Comparison of ENCODE assay signal across 15 cellular contexts in the genomic region with DNA sequence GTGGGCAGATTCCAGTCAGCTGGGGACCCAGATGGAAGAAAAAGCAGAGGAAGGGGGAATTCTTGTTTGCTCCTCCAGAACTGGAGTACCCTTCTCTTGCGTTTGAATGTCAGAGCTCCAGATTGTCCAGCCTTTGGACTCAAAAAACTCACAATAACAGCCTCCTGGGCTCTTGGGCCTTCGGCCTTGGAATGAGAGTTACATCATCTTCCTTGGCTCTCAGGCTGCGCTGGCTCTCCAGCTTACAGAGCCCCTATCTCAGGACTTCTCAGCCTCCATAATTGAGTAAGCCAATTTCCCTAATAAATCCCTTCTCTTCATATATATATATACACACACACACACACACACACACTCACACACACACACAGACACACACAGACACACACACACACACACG.
DNase-seq lines count a peak whose midpoint lies in the region; ATAC-seq and TF ChIP-seq lines count a peak whose summit lies in the region.
"Had no signal": no experiment of that assay in that cellular context is flagged by ENCODE, and none has a peak within 500 bp of the region (broad histone marks: within the 10 kb centered on the region; RNA-seq: fewer than 3 reads in every experiment).

No MANE protein-coding gene starts in this region.

- H3K9ac ChIP-seq in endodermal cell (ENCODE audit: extremely low read depth, low read length, poor library complexity, severe bottlenecking) = no peak overlapping the region
- H3K9ac ChIP-seq: BLaER1 had no signal

- H3K4me3 ChIP-seq in right atrium auricular region (no peak overlapping the region), GM23338 (no peak overlapping the region), endodermal cell (ENCODE audit: low read length) (no peak overlapping the region), spleen (no peak overlapping the region)
- H3K4me3 ChIP-seq: BLaER1, HAP-1 had no signal

- H3K4me2 ChIP-seq in GM23338 = no peak overlapping the region
- H3K4me2 ChIP-seq: BLaER1 had no signal

- H3K79me2 ChIP-seq in GM23338 (replicated peaks; ENCODE audit: insufficient read depth) = no peaks in the 10 kb centered on the region

- H3K9me2 ChIP-seq in GM23338 (ENCODE audit: insufficient read depth) = peaks cover 7% of the 10 kb centered on the region; the same call in 1 of the 2 replicates

- H3K27ac Mint-ChIP-seq in GM23338 = no peak overlapping the region
- H3K27ac Mint-ChIP-seq in endodermal cell = peak overlapping the region; percentile 76
- peak overlapping the region; percentile 43 for H3K27ac Mint-ChIP-seq in neural crest cell (ENCODE audit: unreplicated experiment)
- H3K27ac Mint-ChIP-seq: CD14-positive monocyte; CD4-positive, alpha-beta memory T cell had no signal

- H3K36me3 ChIP-seq in right atrium auricular region (no peaks in the 10 kb centered on the region), GM23338 (ENCODE audit: insufficient read depth) (no peaks in the 10 kb centered on the region), endodermal cell (ENCODE audit: control insufficient read depth, insufficient read depth, low read length) (no peaks in the 10 kb centered on the region), spleen (no peaks in the 10 kb centered on the region)
- H3K36me3 ChIP-seq: BLaER1, HAP-1 had no signal

- H3K27me3 ChIP-seq in right atrium auricular region (no peaks in the 10 kb centered on the region), GM23338 (ENCODE audit: insufficient read depth) (no peaks in the 10 kb centered on the region), endodermal cell (ENCODE audit: control insufficient read depth, insufficient read depth, low read length, poor library complexity, severe bottlenecking) (no peaks in the 10 kb centered on the region), spleen (replicated peaks in 1 of 7) (no peaks in the 10 kb centered on the region)
- H3K27me3 ChIP-seq: BLaER1 had no signal

- H2AFZ ChIP-seq in GM23338 = peak overlapping the region; percentile 76

- H3F3A ChIP-seq in GM23338 (replicated peaks; ENCODE audit: low read depth) = no peaks in the 10 kb centered on the region

- no peak for TF ChIP-seq POLR2A in spleen (IDR thresholded peaks at IDR 0.05)

- H3K9me3 Mint-ChIP-seq in GM23338 = peaks cover 9% of the 10 kb centered on the region; the same call in 2 of the 3 replicates
- no peaks in the 10 kb centered on the region for H3K9me3 Mint-ChIP-seq in endodermal cell
- H3K9me3 Mint-ChIP-seq in neural crest cell = no peaks in the 10 kb centered on the region

- peaks cover 4% of the 10 kb centered on the region; the same call in 2 of the 3 replicates for H3K4me1 Mint-ChIP-seq in GM23338
- peaks cover 4% of the 10 kb centered on the region for H3K4me1 Mint-ChIP-seq in endodermal cell
- peaks cover 4% of the 10 kb centered on the region for H3K4me1 Mint-ChIP-seq in neural crest cell
- H3K4me1 Mint-ChIP-seq: CD14-positive monocyte; CD4-positive, alpha-beta memory T cell had no signal

- no peak overlapping the region for H3K4me3 Mint-ChIP-seq in GM23338
- H3K4me3 Mint-ChIP-seq in endodermal cell = no peak overlapping the region
- no peak overlapping the region for H3K4me3 Mint-ChIP-seq in neural crest cell
- H3K4me3 Mint-ChIP-seq: CD14-positive monocyte; CD4-positive, alpha-beta memory T cell had no signal

- H3K9me3 ChIP-seq in right atrium auricular region = no peaks in the 10 kb centered on the region
- peaks cover 6% of the 10 kb centered on the region for H3K9me3 ChIP-seq in endodermal cell (ENCODE audit: control insufficient read depth, low read length)
- peaks cover 0 to 24% (median 8%) of the 10 kb centered on the region in 8 donors for H3K9me3 ChIP-seq in spleen
- H3K9me3 ChIP-seq: HAP-1 had no signal

- H4K20me1 ChIP-seq in GM23338 (replicated peaks; ENCODE audit: insufficient read depth) = no peaks in the 10 kb centered on the region
- H4K20me1 ChIP-seq: BLaER1 had no signal

- no peak for TF ChIP-seq CTCF in right atrium auricular region (IDR thresholded peaks at IDR 0.05)
- TF ChIP-seq CTCF in GM23338 (conservative IDR thresholded peaks at IDR 0.05; ENCODE audit: low read depth in 2 of 2) = no peak
- TF ChIP-seq CTCF in endodermal cell (conservative IDR thresholded peaks at IDR 0.05) = no peak
- TF ChIP-seq CTCF in neural crest cell (conservative IDR thresholded peaks at IDR 0.05) = no peak
- no peak for TF ChIP-seq CTCF in spleen (IDR thresholded peaks at IDR 0.05 in 8 of 11, conservative IDR thresholded peaks at IDR 0.05 in 3 of 11)

- H3K27ac ChIP-seq in right atrium auricular region (no peak overlapping the region), GM23338 (ENCODE audit: low read depth) (no peak overlapping the region), endodermal cell (ENCODE audit: low read depth, low read length) (no peak overlapping the region), spleen (no peak overlapping the region)
- H3K27ac ChIP-seq: BLaER1 had no signal

- no peak for DNase-seq in Right ventricle myocardium inferior (ENCODE audit: missing footprints)
- DNase-seq in right atrium auricular region (ENCODE audit: low spot score) = no peak
- DNase-seq in GM23338 (ENCODE audit: low spot score) = no peak
- DNase-seq in endodermal cell = no peak
- DNase-seq in neural crest cell (ENCODE audit: low read depth, low spot score) = no peak
- DNase-seq in T-helper 9 cell = no peak
- no peak for DNase-seq in spleen
- DNase-seq: 8988T; CD4-positive, alpha-beta memory T cell; DMS153; DMS79; GDM1 had no signal

- ATAC-seq in Right ventricle myocardium inferior (peak; percentile 62), GM23338 (no peak)

- intact Hi-C loops in Right ventricle myocardium inferior (cut with DNase I) (no loop called here), spleen (cut with DNase I; ENCODE audit: low total_unique reads) (no loop called here)

- H3K4me1 ChIP-seq in right atrium auricular region (no peaks in the 10 kb centered on the region), GM23338 (ENCODE audit: insufficient read depth) (peaks cover 3% of the 10 kb centered on the region; the same call in 1 of the 2 replicates), endodermal cell (ENCODE audit: control insufficient read depth, insufficient read depth, low read length) (peaks cover 3% of the 10 kb centered on the region), spleen (no peaks in the 10 kb centered on the region)
- H3K4me1 ChIP-seq: HAP-1 had no signal

- H3K36me3 Mint-ChIP-seq in GM23338 (ENCODE audit: low read depth) (peaks cover 3% of the 10 kb centered on the region; the same call in 2 of the 3 replicates), endodermal cell (ENCODE audit: low read depth) (no peaks in the 10 kb centered on the region), neural crest cell (ENCODE audit: low read depth) (no peaks in the 10 kb centered on the region)
- H3K36me3 Mint-ChIP-seq: CD14-positive monocyte; CD4-positive, alpha-beta memory T cell had no signal

- WGBS in endodermal cell (ENCODE audit: insufficient coverage in 1 of 2, insufficient read length in 1 of 2), 2 experiments = 94 to 100% methylated on average over 3 to 4 of the region's 4 CpGs
- 84 to 96% (median 89%) methylated on average over 4 of the region's 4 CpGs for WGBS in spleen, 5 donors

- H3K27me3 Mint-ChIP-seq in GM23338 (ENCODE audit: insufficient read depth, low read depth, poor library complexity) = no peaks in the 10 kb centered on the region
- no peaks in the 10 kb centered on the region for H3K27me3 Mint-ChIP-seq in endodermal cell (ENCODE audit: insufficient read depth)
- H3K27me3 Mint-ChIP-seq in neural crest cell (ENCODE audit: low read depth) = no peaks in the 10 kb centered on the region
- H3K27me3 Mint-ChIP-seq: CD4-positive, alpha-beta memory T cell had no signal

TF ChIP-seq in GM23338, 12 proteins besides CTCF, POLR2A, EP300 and RAD21 (continues in another document):
- TF ChIP-seq NANOG (IDR thresholded peaks at IDR 0.05; ENCODE audit: borderline replicate concordance) (no peak), EZH2phosphoT487 (IDR thresholded peaks at IDR 0.05; ENCODE audit: unreplicated experiment) (no peak), JUNB (IDR thresholded peaks at IDR 0.05; ENCODE audit: unreplicated experiment) (no peak), EZH2 (IDR thresholded peaks at IDR 0.05; ENCODE audit: low read depth, unreplicated experiment) (no peak), ZNF331 (CRISPR knock-in tag; IDR thresholded peaks at IDR 0.05; ENCODE audit: low read depth) (no peak), CREB1 (CRISPR knock-in tag; IDR thresholded peaks at IDR 0.05; ENCODE audit: low read depth) (no peak), STAT1 (IDR thresholded peaks at IDR 0.05; ENCODE audit: unreplicated experiment) (no peak), ZNF114 (CRISPR knock-in tag; IDR thresholded peaks at IDR 0.05) (no peak)
- TF ChIP-seq, protein P1, sequence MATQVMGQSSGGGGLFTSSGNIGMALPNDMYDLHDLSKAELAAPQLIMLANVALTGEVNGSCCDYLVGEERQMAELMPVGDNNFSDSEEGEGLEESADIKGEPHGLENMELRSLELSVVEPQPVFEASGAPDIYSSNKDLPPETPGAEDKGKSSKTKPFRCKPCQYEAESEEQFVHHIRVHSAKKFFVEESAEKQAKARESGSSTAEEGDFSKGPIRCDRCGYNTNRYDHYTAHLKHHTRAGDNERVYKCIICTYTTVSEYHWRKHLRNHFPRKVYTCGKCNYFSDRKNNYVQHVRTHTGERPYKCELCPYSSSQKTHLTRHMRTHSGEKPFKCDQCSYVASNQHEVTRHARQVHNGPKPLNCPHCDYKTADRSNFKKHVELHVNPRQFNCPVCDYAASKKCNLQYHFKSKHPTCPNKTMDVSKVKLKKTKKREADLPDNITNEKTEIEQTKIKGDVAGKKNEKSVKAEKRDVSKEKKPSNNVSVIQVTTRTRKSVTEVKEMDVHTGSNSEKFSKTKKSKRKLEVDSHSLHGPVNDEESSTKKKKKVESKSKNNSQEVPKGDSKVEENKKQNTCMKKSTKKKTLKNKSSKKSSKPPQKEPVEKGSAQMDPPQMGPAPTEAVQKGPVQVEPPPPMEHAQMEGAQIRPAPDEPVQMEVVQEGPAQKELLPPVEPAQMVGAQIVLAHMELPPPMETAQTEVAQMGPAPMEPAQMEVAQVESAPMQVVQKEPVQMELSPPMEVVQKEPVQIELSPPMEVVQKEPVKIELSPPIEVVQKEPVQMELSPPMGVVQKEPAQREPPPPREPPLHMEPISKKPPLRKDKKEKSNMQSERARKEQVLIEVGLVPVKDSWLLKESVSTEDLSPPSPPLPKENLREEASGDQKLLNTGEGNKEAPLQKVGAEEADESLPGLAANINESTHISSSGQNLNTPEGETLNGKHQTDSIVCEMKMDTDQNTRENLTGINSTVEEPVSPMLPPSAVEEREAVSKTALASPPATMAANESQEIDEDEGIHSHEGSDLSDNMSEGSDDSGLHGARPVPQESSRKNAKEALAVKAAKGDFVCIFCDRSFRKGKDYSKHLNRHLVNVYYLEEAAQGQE (IDR thresholded peaks at IDR 0.05; ENCODE audit: unreplicated experiment) = no peak
